1 cellular context compared by ENCODE assay signal in the genomic region with DNA sequence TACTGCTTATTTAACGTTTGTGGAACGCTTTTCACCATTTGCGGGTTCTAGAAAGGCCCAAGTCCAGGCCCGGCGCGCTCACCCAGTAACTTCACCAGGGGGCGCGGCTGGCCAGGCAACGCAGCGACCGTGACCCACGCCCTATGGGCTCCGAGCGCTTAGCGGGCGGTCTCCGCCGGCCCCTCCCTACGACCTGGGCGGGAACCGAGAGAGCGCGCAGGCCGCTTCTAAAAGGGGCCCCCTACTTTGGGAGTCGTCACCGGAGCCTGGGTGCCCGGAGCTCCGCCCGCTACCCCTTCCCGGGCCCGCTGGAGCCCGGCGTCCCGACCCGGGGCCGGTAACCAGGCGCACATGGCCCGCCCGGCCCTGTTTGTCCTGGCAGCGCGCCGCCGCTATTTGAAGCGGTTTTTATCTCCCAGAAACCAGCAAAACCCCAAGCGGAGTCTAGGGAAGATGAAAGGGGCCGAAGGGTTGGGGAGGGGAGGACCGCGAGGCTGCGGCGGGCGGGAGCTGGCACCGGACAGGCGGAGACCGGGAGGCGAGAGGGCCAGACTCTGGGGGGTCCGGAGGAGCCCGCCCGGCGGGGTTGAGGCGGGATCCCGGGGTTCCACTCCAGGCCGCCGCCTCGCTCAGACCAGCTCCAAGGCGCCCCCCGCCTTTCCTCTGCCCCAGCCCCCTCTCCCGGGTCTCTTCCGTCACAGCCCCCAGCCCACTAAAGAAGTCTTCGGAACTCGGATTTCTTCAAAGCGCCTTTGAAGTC.
TF ChIP-seq lines count a peak whose summit lies in the region.

No MANE protein-coding gene starts in this region.

TF ChIP-seq in HEK293, 187 proteins besides CTCF, POLR2A, EP300 and RAD21 (continued from another document):
- peak; percentile 78 for TF ChIP-seq KLF10 (tag by site-specific recombination; IDR thresholded peaks at IDR 0.05)
- TF ChIP-seq OVOL3 (tag by site-specific recombination; IDR thresholded peaks at IDR 0.05): no peak
- TF ChIP-seq KLF9 (tag by site-specific recombination; IDR thresholded peaks at IDR 0.05; ENCODE audit: low read depth): peak; percentile 74
- TF ChIP-seq, protein P1, sequence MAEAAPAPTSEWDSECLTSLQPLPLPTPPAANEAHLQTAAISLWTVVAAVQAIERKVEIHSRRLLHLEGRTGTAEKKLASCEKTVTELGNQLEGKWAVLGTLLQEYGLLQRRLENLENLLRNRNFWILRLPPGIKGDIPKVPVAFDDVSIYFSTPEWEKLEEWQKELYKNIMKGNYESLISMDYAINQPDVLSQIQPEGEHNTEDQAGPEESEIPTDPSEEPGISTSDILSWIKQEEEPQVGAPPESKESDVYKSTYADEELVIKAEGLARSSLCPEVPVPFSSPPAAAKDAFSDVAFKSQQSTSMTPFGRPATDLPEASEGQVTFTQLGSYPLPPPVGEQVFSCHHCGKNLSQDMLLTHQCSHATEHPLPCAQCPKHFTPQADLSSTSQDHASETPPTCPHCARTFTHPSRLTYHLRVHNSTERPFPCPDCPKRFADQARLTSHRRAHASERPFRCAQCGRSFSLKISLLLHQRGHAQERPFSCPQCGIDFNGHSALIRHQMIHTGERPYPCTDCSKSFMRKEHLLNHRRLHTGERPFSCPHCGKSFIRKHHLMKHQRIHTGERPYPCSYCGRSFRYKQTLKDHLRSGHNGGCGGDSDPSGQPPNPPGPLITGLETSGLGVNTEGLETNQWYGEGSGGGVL (tag by site-specific recombination; IDR thresholded peaks at IDR 0.05): 0 out of 2 replicates have a peak, but pooled peaks have one; percentile 17
- TF ChIP-seq SP2 (tag by site-specific recombination; IDR thresholded peaks at IDR 0.05): peak; percentile 82
- TF ChIP-seq ZNF792 (tag by site-specific recombination; IDR thresholded peaks at IDR 0.05): no peak
- TF ChIP-seq TCF7L2 (IDR thresholded peaks at IDR 0.05; ENCODE audit: borderline replicate concordance, low read depth, low read length): peak; percentile 94
- TF ChIP-seq, protein P2, sequence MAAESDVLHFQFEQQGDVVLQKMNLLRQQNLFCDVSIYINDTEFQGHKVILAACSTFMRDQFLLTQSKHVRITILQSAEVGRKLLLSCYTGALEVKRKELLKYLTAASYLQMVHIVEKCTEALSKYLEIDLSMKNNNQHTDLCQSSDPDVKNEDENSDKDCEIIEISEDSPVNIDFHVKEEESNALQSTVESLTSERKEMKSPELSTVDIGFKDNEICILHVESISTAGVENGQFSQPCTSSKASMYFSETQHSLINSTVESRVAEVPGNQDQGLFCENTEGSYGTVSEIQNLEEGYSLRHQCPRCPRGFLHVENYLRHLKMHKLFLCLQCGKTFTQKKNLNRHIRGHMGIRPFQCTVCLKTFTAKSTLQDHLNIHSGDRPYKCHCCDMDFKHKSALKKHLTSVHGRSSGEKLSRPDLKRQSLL (tag by site-specific recombination; IDR thresholded peaks at IDR 0.05): 0 out of 2 replicates have a peak, but pooled peaks have one; percentile 19
- no peak for TF ChIP-seq ZNF48 (tag by site-specific recombination; IDR thresholded peaks at IDR 0.05)
- 0 out of 2 replicates have a peak, but pooled peaks have one; percentile 24 for TF ChIP-seq IKZF3 (tag by site-specific recombination; IDR thresholded peaks at IDR 0.05)
- peak; percentile 81 for TF ChIP-seq WT1 (tag by site-specific recombination; IDR thresholded peaks at IDR 0.05)
- TF ChIP-seq ZNF660 (tag by site-specific recombination; IDR thresholded peaks at IDR 0.05): peak; percentile 91
- TF ChIP-seq, protein P3, sequence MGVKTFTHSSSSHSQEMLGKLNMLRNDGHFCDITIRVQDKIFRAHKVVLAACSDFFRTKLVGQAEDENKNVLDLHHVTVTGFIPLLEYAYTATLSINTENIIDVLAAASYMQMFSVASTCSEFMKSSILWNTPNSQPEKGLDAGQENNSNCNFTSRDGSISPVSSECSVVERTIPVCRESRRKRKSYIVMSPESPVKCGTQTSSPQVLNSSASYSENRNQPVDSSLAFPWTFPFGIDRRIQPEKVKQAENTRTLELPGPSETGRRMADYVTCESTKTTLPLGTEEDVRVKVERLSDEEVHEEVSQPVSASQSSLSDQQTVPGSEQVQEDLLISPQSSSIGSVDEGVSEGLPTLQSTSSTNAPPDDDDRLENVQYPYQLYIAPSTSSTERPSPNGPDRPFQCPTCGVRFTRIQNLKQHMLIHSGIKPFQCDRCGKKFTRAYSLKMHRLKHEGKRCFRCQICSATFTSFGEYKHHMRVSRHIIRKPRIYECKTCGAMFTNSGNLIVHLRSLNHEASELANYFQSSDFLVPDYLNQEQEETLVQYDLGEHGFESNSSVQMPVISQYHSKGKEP (tag by site-specific recombination; IDR thresholded peaks at IDR 0.05): peak; percentile 6; the same call in 1 of the 2 replicates
- peak; percentile 87 for TF ChIP-seq SP7 (tag by site-specific recombination; IDR thresholded peaks at IDR 0.05)
- TF ChIP-seq ZFHX2 (tag by site-specific recombination; conservative IDR thresholded peaks at IDR 0.05): 0 out of 2 replicates have a peak, but pooled peaks have one; percentile 32
- TF ChIP-seq ZNF530 (tag by site-specific recombination; IDR thresholded peaks at IDR 0.05; ENCODE audit: low read depth): no peak
- TF ChIP-seq ZBTB7A (tag by site-specific recombination; IDR thresholded peaks at IDR 0.05; ENCODE audit: low read depth): peak; percentile 69; the same call in 1 of the 2 replicates
- TF ChIP-seq GFI1B (tag by site-specific recombination; IDR thresholded peaks at IDR 0.05): no peak
- TF ChIP-seq ZNF473 (tag by site-specific recombination; IDR thresholded peaks at IDR 0.05): no peak
- TF ChIP-seq, protein P4, sequence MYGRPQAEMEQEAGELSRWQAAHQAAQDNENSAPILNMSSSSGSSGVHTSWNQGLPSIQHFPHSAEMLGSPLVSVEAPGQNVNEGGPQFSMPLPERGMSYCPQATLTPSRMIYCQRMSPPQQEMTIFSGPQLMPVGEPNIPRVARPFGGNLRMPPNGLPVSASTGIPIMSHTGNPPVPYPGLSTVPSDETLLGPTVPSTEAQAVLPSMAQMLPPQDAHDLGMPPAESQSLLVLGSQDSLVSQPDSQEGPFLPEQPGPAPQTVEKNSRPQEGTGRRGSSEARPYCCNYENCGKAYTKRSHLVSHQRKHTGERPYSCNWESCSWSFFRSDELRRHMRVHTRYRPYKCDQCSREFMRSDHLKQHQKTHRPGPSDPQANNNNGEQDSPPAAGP (tag by site-specific recombination; IDR thresholded peaks at IDR 0.05): peak; percentile 90
- 0 out of 2 replicates have a peak, but pooled peaks have one; percentile 22 for TF ChIP-seq ZNF37A (tag by site-specific recombination; IDR thresholded peaks at IDR 0.05)
- no peak for TF ChIP-seq RBAK (tag by site-specific recombination; IDR thresholded peaks at IDR 0.05)
- TF ChIP-seq, protein P5, sequence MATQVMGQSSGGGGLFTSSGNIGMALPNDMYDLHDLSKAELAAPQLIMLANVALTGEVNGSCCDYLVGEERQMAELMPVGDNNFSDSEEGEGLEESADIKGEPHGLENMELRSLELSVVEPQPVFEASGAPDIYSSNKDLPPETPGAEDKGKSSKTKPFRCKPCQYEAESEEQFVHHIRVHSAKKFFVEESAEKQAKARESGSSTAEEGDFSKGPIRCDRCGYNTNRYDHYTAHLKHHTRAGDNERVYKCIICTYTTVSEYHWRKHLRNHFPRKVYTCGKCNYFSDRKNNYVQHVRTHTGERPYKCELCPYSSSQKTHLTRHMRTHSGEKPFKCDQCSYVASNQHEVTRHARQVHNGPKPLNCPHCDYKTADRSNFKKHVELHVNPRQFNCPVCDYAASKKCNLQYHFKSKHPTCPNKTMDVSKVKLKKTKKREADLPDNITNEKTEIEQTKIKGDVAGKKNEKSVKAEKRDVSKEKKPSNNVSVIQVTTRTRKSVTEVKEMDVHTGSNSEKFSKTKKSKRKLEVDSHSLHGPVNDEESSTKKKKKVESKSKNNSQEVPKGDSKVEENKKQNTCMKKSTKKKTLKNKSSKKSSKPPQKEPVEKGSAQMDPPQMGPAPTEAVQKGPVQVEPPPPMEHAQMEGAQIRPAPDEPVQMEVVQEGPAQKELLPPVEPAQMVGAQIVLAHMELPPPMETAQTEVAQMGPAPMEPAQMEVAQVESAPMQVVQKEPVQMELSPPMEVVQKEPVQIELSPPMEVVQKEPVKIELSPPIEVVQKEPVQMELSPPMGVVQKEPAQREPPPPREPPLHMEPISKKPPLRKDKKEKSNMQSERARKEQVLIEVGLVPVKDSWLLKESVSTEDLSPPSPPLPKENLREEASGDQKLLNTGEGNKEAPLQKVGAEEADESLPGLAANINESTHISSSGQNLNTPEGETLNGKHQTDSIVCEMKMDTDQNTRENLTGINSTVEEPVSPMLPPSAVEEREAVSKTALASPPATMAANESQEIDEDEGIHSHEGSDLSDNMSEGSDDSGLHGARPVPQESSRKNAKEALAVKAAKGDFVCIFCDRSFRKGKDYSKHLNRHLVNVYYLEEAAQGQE (tag by site-specific recombination; IDR thresholded peaks at IDR 0.05): 0 out of 2 replicates have a peak, but pooled peaks have one; percentile 9
- TF ChIP-seq, protein P6, sequence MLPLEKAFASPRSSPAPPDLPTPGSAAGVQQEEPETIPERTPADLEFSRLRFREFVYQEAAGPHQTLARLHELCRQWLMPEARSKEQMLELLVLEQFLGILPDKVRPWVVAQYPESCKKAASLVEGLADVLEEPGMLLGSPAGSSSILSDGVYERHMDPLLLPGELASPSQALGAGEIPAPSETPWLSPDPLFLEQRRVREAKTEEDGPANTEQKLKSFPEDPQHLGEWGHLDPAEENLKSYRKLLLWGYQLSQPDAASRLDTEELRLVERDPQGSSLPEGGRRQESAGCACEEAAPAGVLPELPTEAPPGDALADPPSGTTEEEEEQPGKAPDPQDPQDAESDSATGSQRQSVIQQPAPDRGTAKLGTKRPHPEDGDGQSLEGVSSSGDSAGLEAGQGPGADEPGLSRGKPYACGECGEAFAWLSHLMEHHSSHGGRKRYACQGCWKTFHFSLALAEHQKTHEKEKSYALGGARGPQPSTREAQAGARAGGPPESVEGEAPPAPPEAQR (tag by site-specific recombination; IDR thresholded peaks at IDR 0.05): no peak
- TF ChIP-seq, protein P7, sequence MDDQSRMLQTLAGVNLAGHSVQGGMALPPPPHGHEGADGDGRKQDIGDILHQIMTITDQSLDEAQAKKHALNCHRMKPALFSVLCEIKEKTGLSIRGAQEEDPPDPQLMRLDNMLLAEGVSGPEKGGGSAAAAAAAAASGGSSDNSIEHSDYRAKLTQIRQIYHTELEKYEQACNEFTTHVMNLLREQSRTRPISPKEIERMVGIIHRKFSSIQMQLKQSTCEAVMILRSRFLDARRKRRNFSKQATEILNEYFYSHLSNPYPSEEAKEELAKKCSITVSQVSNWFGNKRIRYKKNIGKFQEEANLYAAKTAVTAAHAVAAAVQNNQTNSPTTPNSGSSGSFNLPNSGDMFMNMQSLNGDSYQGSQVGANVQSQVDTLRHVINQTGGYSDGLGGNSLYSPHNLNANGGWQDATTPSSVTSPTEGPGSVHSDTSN (CRISPR knock-in tag; IDR thresholded peaks at IDR 0.05): 0 out of 2 replicates have a peak, but pooled peaks have one; percentile 40
- no peak for TF ChIP-seq SCRT1 (tag by site-specific recombination; IDR thresholded peaks at IDR 0.05; ENCODE audit: borderline replicate concordance)
- TF ChIP-seq HOXD13 (CRISPR knock-in tag; IDR thresholded peaks at IDR 0.05; ENCODE audit: borderline replicate concordance): no peak
- peak; percentile 97 for TF ChIP-seq ZNF2 (tag by site-specific recombination; IDR thresholded peaks at IDR 0.05)
- TF ChIP-seq ZNF701 (tag by site-specific recombination; IDR thresholded peaks at IDR 0.05): no peak
- TF ChIP-seq, protein P8, sequence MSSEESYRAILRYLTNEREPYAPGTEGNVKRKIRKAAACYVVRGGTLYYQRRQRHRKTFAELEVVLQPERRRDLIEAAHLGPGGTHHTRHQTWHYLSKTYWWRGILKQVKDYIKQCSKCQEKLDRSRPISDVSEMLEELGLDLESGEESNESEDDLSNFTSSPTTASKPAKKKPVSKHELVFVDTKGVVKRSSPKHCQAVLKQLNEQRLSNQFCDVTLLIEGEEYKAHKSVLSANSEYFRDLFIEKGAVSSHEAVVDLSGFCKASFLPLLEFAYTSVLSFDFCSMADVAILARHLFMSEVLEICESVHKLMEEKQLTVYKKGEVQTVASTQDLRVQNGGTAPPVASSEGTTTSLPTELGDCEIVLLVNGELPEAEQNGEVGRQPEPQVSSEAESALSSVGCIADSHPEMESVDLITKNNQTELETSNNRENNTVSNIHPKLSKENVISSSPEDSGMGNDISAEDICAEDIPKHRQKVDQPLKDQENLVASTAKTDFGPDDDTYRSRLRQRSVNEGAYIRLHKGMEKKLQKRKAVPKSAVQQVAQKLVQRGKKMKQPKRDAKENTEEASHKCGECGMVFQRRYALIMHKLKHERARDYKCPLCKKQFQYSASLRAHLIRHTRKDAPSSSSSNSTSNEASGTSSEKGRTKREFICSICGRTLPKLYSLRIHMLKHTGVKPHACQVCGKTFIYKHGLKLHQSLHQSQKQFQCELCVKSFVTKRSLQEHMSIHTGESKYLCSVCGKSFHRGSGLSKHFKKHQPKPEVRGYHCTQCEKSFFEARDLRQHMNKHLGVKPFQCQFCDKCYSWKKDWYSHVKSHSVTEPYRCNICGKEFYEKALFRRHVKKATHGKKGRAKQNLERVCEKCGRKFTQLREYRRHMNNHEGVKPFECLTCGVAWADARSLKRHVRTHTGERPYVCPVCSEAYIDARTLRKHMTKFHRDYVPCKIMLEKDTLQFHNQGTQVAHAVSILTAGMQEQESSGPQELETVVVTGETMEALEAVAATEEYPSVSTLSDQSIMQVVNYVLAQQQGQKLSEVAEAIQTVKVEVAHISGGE (tag by site-specific recombination; conservative IDR thresholded peaks at IDR 0.05; ENCODE audit: low read depth): peak; percentile 90
TF ChIP-seq in HEK293: peak in this region for 64.
